Comparison of ENCODE assay signal across 1 cellular context in genomic region chr19:35643255-35644205, GRCh38.
TF ChIP-seq lines count a peak whose summit lies in the region.

No MANE protein-coding gene starts in this region.

TF ChIP-seq in K562, 482 proteins besides CTCF, POLR2A, EP300 and RAD21 (continued from another document and continues in another):
- TF ChIP-seq, protein P1, sequence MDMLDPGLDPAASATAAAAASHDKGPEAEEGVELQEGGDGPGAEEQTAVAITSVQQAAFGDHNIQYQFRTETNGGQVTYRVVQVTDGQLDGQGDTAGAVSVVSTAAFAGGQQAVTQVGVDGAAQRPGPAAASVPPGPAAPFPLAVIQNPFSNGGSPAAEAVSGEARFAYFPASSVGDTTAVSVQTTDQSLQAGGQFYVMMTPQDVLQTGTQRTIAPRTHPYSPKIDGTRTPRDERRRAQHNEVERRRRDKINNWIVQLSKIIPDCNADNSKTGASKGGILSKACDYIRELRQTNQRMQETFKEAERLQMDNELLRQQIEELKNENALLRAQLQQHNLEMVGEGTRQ (CRISPR knock-in tag; IDR thresholded peaks at IDR 0.05): no peak
- peak; percentile 99 for TF ChIP-seq FOXP1 (CRISPR knock-in tag; IDR thresholded peaks at IDR 0.05)
- TF ChIP-seq ZNF140 (CRISPR knock-in tag; IDR thresholded peaks at IDR 0.05): no peak
- peak; percentile 93 for TF ChIP-seq E2F3 (CRISPR knock-in tag; IDR thresholded peaks at IDR 0.05)
- TF ChIP-seq EGR1 (conservative IDR thresholded peaks at IDR 0.05): peak; percentile 76
- TF ChIP-seq RBBP5 (IDR thresholded peaks at IDR 0.05; ENCODE audit: borderline replicate concordance, insufficient read depth, low read length, poor library complexity, severe bottlenecking): peak; percentile 28
- 0 out of 2 replicates have a peak, but pooled peaks have one; percentile 39 for TF ChIP-seq ZNF583 (CRISPR knock-in tag; IDR thresholded peaks at IDR 0.05)
- TF ChIP-seq CSDE1 (IDR thresholded peaks at IDR 0.05): no peak
- TF ChIP-seq, protein P2, sequence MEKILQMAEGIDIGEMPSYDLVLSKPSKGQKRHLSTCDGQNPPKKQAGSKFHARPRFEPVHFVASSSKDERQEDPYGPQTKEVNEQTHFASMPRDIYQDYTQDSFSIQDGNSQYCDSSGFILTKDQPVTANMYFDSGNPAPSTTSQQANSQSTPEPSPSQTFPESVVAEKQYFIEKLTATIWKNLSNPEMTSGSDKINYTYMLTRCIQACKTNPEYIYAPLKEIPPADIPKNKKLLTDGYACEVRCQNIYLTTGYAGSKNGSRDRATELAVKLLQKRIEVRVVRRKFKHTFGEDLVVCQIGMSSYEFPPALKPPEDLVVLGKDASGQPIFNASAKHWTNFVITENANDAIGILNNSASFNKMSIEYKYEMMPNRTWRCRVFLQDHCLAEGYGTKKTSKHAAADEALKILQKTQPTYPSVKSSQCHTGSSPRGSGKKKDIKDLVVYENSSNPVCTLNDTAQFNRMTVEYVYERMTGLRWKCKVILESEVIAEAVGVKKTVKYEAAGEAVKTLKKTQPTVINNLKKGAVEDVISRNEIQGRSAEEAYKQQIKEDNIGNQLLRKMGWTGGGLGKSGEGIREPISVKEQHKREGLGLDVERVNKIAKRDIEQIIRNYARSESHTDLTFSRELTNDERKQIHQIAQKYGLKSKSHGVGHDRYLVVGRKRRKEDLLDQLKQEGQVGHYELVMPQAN (IDR thresholded peaks at IDR 0.05; ENCODE audit: borderline replicate concordance): no peak
- TF ChIP-seq RB1 (IDR thresholded peaks at IDR 0.05; ENCODE audit: low read depth): peak; percentile 97
- TF ChIP-seq CHAMP1 (IDR thresholded peaks at IDR 0.05): no peak
- TF ChIP-seq, protein P3, sequence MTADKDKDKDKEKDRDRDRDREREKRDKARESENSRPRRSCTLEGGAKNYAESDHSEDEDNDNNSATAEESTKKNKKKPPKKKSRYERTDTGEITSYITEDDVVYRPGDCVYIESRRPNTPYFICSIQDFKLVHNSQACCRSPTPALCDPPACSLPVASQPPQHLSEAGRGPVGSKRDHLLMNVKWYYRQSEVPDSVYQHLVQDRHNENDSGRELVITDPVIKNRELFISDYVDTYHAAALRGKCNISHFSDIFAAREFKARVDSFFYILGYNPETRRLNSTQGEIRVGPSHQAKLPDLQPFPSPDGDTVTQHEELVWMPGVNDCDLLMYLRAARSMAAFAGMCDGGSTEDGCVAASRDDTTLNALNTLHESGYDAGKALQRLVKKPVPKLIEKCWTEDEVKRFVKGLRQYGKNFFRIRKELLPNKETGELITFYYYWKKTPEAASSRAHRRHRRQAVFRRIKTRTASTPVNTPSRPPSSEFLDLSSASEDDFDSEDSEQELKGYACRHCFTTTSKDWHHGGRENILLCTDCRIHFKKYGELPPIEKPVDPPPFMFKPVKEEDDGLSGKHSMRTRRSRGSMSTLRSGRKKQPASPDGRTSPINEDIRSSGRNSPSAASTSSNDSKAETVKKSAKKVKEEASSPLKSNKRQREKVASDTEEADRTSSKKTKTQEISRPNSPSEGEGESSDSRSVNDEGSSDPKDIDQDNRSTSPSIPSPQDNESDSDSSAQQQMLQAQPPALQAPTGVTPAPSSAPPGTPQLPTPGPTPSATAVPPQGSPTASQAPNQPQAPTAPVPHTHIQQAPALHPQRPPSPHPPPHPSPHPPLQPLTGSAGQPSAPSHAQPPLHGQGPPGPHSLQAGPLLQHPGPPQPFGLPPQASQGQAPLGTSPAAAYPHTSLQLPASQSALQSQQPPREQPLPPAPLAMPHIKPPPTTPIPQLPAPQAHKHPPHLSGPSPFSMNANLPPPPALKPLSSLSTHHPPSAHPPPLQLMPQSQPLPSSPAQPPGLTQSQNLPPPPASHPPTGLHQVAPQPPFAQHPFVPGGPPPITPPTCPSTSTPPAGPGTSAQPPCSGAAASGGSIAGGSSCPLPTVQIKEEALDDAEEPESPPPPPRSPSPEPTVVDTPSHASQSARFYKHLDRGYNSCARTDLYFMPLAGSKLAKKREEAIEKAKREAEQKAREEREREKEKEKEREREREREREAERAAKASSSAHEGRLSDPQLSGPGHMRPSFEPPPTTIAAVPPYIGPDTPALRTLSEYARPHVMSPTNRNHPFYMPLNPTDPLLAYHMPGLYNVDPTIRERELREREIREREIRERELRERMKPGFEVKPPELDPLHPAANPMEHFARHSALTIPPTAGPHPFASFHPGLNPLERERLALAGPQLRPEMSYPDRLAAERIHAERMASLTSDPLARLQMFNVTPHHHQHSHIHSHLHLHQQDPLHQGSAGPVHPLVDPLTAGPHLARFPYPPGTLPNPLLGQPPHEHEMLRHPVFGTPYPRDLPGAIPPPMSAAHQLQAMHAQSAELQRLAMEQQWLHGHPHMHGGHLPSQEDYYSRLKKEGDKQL (CRISPR knock-in tag; IDR thresholded peaks at IDR 0.05; ENCODE audit: borderline replicate concordance): peak; percentile 95; the same call in 1 of the 2 replicates
- no peak for TF ChIP-seq PHTF2 (CRISPR knock-in tag; IDR thresholded peaks at IDR 0.05)
- TF ChIP-seq CCNT2 (IDR thresholded peaks at IDR 0.05; ENCODE audit: borderline replicate concordance, extremely low read depth, insufficient read length, low read depth, low read length): peak; percentile 81
- TF ChIP-seq, protein P4, sequence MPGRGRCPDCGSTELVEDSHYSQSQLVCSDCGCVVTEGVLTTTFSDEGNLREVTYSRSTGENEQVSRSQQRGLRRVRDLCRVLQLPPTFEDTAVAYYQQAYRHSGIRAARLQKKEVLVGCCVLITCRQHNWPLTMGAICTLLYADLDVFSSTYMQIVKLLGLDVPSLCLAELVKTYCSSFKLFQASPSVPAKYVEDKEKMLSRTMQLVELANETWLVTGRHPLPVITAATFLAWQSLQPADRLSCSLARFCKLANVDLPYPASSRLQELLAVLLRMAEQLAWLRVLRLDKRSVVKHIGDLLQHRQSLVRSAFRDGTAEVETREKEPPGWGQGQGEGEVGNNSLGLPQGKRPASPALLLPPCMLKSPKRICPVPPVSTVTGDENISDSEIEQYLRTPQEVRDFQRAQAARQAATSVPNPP (IDR thresholded peaks at IDR 0.05; ENCODE audit: borderline replicate concordance, insufficient read depth, insufficient read length): no peak
- 0 out of 2 replicates have a peak, but pooled peaks have one; percentile 22 for TF ChIP-seq ARID3B (CRISPR knock-in tag; IDR thresholded peaks at IDR 0.05; ENCODE audit: borderline replicate concordance)
- peak; percentile 52 for TF ChIP-seq ARID1B (IDR thresholded peaks at IDR 0.05)
- TF ChIP-seq KDM5B (IDR thresholded peaks at IDR 0.05; ENCODE audit: insufficient replicate concordance, low read depth, low read length): peak; percentile 80
- TF ChIP-seq, protein P5, sequence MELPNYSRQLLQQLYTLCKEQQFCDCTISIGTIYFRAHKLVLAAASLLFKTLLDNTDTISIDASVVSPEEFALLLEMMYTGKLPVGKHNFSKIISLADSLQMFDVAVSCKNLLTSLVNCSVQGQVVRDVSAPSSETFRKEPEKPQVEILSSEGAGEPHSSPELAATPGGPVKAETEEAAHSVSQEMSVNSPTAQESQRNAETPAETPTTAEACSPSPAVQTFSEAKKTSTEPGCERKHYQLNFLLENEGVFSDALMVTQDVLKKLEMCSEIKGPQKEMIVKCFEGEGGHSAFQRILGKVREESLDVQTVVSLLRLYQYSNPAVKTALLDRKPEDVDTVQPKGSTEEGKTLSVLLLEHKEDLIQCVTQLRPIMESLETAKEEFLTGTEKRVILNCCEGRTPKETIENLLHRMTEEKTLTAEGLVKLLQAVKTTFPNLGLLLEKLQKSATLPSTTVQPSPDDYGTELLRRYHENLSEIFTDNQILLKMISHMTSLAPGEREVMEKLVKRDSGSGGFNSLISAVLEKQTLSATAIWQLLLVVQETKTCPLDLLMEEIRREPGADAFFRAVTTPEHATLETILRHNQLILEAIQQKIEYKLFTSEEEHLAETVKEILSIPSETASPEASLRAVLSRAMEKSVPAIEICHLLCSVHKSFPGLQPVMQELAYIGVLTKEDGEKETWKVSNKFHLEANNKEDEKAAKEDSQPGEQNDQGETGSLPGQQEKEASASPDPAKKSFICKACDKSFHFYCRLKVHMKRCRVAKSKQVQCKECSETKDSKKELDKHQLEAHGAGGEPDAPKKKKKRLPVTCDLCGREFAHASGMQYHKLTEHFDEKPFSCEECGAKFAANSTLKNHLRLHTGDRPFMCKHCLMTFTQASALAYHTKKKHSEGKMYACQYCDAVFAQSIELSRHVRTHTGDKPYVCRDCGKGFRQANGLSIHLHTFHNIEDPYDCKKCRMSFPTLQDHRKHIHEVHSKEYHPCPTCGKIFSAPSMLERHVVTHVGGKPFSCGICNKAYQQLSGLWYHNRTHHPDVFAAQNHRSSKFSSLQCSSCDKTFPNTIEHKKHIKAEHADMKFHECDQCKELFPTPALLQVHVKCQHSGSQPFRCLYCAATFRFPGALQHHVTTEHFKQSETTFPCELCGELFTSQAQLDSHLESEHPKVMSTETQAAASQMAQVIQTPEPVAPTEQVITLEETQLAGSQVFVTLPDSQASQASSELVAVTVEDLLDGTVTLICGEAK (IDR thresholded peaks at IDR 0.05): no peak; the same call in 1 of the 2 replicates
- TF ChIP-seq, protein P5 (CRISPR knock-in tag; IDR thresholded peaks at IDR 0.05): peak; percentile 29; the same call in 1 of the 2 replicates
- TF ChIP-seq, protein P6, sequence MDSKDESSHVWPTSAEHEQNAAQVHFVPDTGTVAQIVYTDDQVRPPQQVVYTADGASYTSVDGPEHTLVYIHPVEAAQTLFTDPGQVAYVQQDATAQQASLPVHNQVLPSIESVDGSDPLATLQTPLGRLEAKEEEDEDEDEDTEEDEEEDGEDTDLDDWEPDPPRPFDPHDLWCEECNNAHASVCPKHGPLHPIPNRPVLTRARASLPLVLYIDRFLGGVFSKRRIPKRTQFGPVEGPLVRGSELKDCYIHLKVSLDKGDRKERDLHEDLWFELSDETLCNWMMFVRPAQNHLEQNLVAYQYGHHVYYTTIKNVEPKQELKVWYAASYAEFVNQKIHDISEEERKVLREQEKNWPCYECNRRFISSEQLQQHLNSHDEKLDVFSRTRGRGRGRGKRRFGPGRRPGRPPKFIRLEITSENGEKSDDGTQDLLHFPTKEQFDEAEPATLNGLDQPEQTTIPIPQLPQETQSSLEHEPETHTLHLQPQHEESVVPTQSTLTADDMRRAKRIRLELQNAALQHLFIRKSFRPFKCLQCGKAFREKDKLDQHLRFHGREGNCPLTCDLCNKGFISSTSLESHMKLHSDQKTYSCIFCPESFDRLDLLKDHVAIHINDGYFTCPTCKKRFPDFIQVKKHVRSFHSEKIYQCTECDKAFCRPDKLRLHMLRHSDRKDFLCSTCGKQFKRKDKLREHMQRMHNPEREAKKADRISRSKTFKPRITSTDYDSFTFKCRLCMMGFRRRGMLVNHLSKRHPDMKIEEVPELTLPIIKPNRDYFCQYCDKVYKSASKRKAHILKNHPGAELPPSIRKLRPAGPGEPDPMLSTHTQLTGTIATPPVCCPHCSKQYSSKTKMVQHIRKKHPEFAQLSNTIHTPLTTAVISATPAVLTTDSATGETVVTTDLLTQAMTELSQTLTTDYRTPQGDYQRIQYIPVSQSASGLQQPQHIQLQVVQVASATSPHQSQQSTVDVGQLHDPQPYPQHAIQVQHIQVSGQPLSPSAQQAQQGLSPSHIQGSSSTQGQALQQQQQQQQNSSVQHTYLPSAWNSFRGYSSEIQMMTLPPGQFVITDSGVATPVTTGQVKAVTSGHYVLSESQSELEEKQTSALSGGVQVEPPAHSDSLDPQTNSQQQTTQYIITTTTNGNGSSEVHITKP (IDR thresholded peaks at IDR 0.05; ENCODE audit: partially characterized antibody): peak; percentile 100
- peak; percentile 98 for TF ChIP-seq SP1 (CRISPR knock-in tag; IDR thresholded peaks at IDR 0.05)
- TF ChIP-seq ATF7 (IDR thresholded peaks at IDR 0.05): peak; percentile 100
